ENCODE assay signal across 23 cellular contexts in genomic region chr3:132898131-132898530, GRCh38.
"Had no signal": no experiment of that assay in that cellular context is flagged by ENCODE, and none has a peak within 500 bp of the region (broad histone marks: within the 10 kb centered on the region; RNA-seq: fewer than 3 reads in every experiment).

No MANE protein-coding gene starts in this region.

- H3K27me3 ChIP-seq: Peyer's patch, SJSA1 had no signal

- H3K9me3 ChIP-seq: Peyer's patch, SJSA1 had no signal

- H3K27ac ChIP-seq: Peyer's patch, RWPE1, SJSA1 had no signal

- H3K36me3 ChIP-seq: Peyer's patch, SJSA1 had no signal

- H3K4me3 ChIP-seq: Peyer's patch, SJSA1 had no signal

- DNase-seq: activated CD4-positive, alpha-beta T cell treated with anti-CD3 and anti-CD28 coated beads for 4 hours; activated CD8-positive, alpha-beta memory T cell treated with anti-CD3 and anti-CD28 coated beads, Interleukin-2, amount 50 U/mL, for 4 hours; activated CD8-positive, alpha-beta T cell treated with anti-CD3 and anti-CD28 coated beads for 36 hours; activated gamma-delta T cell treated with Interleukin-2 at 50 U/mL for 16 hours; activated naive CD4-positive, alpha-beta T cell treated with anti-CD3 and anti-CD28 coated beads, Interleukin-2, amount 10 ng/mL, durations not matched to agents 7 days and 5 days; activated naive CD8-positive, alpha-beta T cell treated with anti-CD3 and anti-CD28 coated beads for 36 hours; activated T-cell treated with anti-CD3 and anti-CD28 coated beads, Interleukin-2, amount 50 U/mL, for 72 hours; Karpas-422; NCI-H1048; NCI-H146; NCI-H187 treated with DMSO at 0.1 percent for 48 hours; NCI-H2081 treated with DMSO at 0.1 percent for 48 hours; NCI-H2171; NCI-H2227 treated with DMSO at 0.1 percent for 48 hours; NCI-H510A; NCI-H526 treated with DMSO at 0.1 percent for 48 hours; NCI-H82; NK-92 treated with Interleukin-12 subunit alpha and Interleukin-12 subunit beta, amount 100 ng/mL, for 24 hours; OCI-M1; Peyer's patch; SHP77 had no signal

- H3K4me1 ChIP-seq: Peyer's patch, SJSA1 had no signal
